Comparison of ENCODE assay signal across 17 cellular contexts in genomic region chr18:26745288-26745975, GRCh38.
DNase-seq lines count a peak whose midpoint lies in the region; ATAC-seq, FAIRE-seq and TF ChIP-seq lines count a peak whose summit lies in the region.
"Had no signal": no experiment of that assay in that cellular context is flagged by ENCODE, and none has a peak within 500 bp of the region (broad histone marks: within the 10 kb centered on the region; RNA-seq: fewer than 3 reads in every experiment).

No MANE protein-coding gene starts in this region.

- no peaks in the 10 kb centered on the region for H3K9me3 Mint-ChIP-seq in activated naive CD8-positive, alpha-beta T cell treated with anti-CD3 and anti-CD28 coated beads for 36 hours

- H3K14ac ChIP-seq in H1 (ENCODE audit: insufficient read length) (no peak overlapping the region), neuronal stem cell (ENCODE audit: low read length) (no peak overlapping the region)

- DNase-seq in DMS53 (lab: John Stamatoyannopoulos, UW) = peak; percentile 79
- peak; percentile 77 for DNase-seq in NCI-H2196 (lab: John Stamatoyannopoulos, UW; ENCODE audit: unreplicated experiment)
- DNase-seq in H1 (ENCODE audit: low read depth in 1 of 2, low spot score in 2 of 2) = no peak
- DNase-seq in neuronal stem cell (ENCODE audit: low spot score) = no peak
- no peak for DNase-seq in kidney glomerular epithelial cell (lab: John Stamatoyannopoulos, UW)
- DNase-seq in lower leg skin (ENCODE audit: low spot score in 2 of 2) = no peak
- no peak for DNase-seq in activated naive CD8-positive, alpha-beta T cell treated with anti-CD3 and anti-CD28 coated beads for 36 hours
- DNase-seq: activated gamma-delta T cell treated with Interleukin-2 at 50 U/mL for 16 hours, hypothalamus, posterior cingulate gyrus, small intestine, tibial artery had no signal

- H3K79me1 ChIP-seq in H1 (ENCODE audit: low read depth, low read length) (no peaks in the 10 kb centered on the region), neuronal stem cell (ENCODE audit: low read depth, low read length) (no peaks in the 10 kb centered on the region)

- H2AK5ac ChIP-seq in H1 (ENCODE audit: low read depth, low read length) (no peak overlapping the region), neuronal stem cell (ENCODE audit: low read depth, low read length) (no peak overlapping the region)

- H3K23ac ChIP-seq in H1 (ENCODE audit: insufficient read length) = no peak overlapping the region
- no peak overlapping the region for H3K23ac ChIP-seq in neuronal stem cell (ENCODE audit: low read depth, low read length, poor library complexity)

- CTCF ChIA-PET in H1 (lab: Charles Lee; ENCODE audit: partially characterized antibody) = interaction anchor here (0.6 to 1.5 kb wide), 3 partner anchors 26 to 362 kb away, joined by 3 read pairs; no protein-coding TSS in a partner anchor

- no peak overlapping the region for H3K27ac ChIP-seq in H1 (ENCODE audit: low read depth, low read length)
- no peak overlapping the region for H3K27ac ChIP-seq in neuronal stem cell (replicated peaks; ENCODE audit: low read length)
- H3K27ac ChIP-seq: tibial artery had no signal

- H3K4me1 ChIP-seq in H1 (replicated peaks in 1 of 4; ENCODE audit: control insufficient read depth in 3 of 4, insufficient read depth in 4 of 4, low read length in 3 of 4) = peaks cover 0 to 4% (median under 1%) of the 10 kb centered on the region in 4 experiments; a peak in 3 of 7 replicates
- H3K4me1 ChIP-seq in neuronal stem cell (ENCODE audit: control insufficient read depth in 2 of 2, insufficient read depth in 1 of 2, low read depth in 1 of 2, low read length in 2 of 2) = peaks cover 10 to 15% of the 10 kb centered on the region in 2 donors
- H3K4me1 ChIP-seq: tibial artery had no signal

- H3K36me3 Mint-ChIP-seq in activated naive CD8-positive, alpha-beta T cell treated with anti-CD3 and anti-CD28 coated beads for 36 hours = no peaks in the 10 kb centered on the region

- H3K18ac ChIP-seq in H1 (ENCODE audit: extremely low read depth, low read length) (no peak overlapping the region), neuronal stem cell (ENCODE audit: low read length) (peak overlapping the region; percentile 62)

- H3K36me3 ChIP-seq in H1 (ENCODE audit: control insufficient read depth in 2 of 4, insufficient read depth in 4 of 4, low read length in 3 of 4) (no peaks in the 10 kb centered on the region), neuronal stem cell (replicated peaks in 1 of 2; ENCODE audit: control insufficient read depth in 2 of 2, insufficient read depth in 2 of 2, low read length in 2 of 2) (no peaks in the 10 kb centered on the region)
- H3K36me3 ChIP-seq: tibial artery had no signal

- 90% methylated on average over 4 of the region's 4 CpGs; no CpG with 5 or more reads in 1 of the 2 experiments for WGBS in H1 (ENCODE audit: extremely low coverage in 1 of 2, insufficient coverage in 1 of 2, insufficient read length in 1 of 2, insufficient replicate concordance in 2 of 2, low coverage in 1 of 2, low lambda C conversion rate in 2 of 2, missing lambda C conversion rate in 1 of 2), 2 experiments
- WGBS in neuronal stem cell (ENCODE audit: extremely low coverage in 2 of 2, insufficient read length in 2 of 2, insufficient replicate concordance in 1 of 2), 2 donors = no CpG with 5 or more reads among the region's 4 CpGs
- WGBS in lower leg skin, 2 donors = 58 to 67% methylated on average over 4 of the region's 4 CpGs

- TF ChIP-seq POLR2A in H1 (IDR thresholded peaks at IDR 0.05; ENCODE audit: control extremely low read depth in 1 of 2, low read depth in 2 of 2, low read length in 2 of 2) (no peak), lower leg skin (IDR thresholded peaks at IDR 0.05) (no peak)

- no peak overlapping the region for H3K4me3 Mint-ChIP-seq in activated naive CD8-positive, alpha-beta T cell treated with anti-CD3 and anti-CD28 coated beads for 36 hours
- H3K4me3 Mint-ChIP-seq: B cell had no signal

- H3K9ac ChIP-seq in H1 (replicated peaks in 1 of 4; ENCODE audit: extremely low read depth in 1 of 4, low read depth in 3 of 4, low read length in 3 of 4) = no peak overlapping the region
- H3K9ac ChIP-seq in neuronal stem cell (ENCODE audit: low read depth, low read length, poor library complexity) = no peak overlapping the region

- POLR2A ChIA-PET in H1 (lab: Charles Lee; ENCODE audit: partially characterized antibody) = no interaction called here

- H2AFZ ChIP-seq in H1 (ENCODE audit: low read length) (peak overlapping the region; percentile 75), neuronal stem cell (ENCODE audit: low read length) (peak overlapping the region; percentile 73)

- H3K9me3 ChIP-seq in H1 (ENCODE audit: insufficient read depth in 2 of 2, low read depth in 1 of 2, low read length in 1 of 2) (no peaks in the 10 kb centered on the region), neuronal stem cell (replicated peaks in 1 of 2; ENCODE audit: control insufficient read depth in 2 of 2, insufficient read depth in 1 of 2, low read depth in 1 of 2, low read length in 2 of 2) (no peaks in the 10 kb centered on the region)
- H3K9me3 ChIP-seq: tibial artery had no signal

- peak overlapping the region in 1 of 2 experiments; percentile 14; a peak in 1 of 4 replicates for H3K4me2 ChIP-seq in H1 (ENCODE audit: insufficient read depth in 1 of 2, low read depth in 2 of 2, low read length in 2 of 2)
- H3K4me2 ChIP-seq in neuronal stem cell (ENCODE audit: insufficient read depth, low read length, poor library complexity, severe bottlenecking) = no peak overlapping the region

- H3K4ac ChIP-seq in H1 (replicated peaks; ENCODE audit: insufficient read length, low read depth, low read length) = no peak overlapping the region
- no peak overlapping the region for H3K4ac ChIP-seq in neuronal stem cell (ENCODE audit: low read length)

- H4K91ac ChIP-seq in H1 (replicated peaks; ENCODE audit: insufficient read length, low read length) (no peak overlapping the region), neuronal stem cell (ENCODE audit: low read depth, low read length, poor library complexity) (no peak overlapping the region)

- H3K27ac Mint-ChIP-seq in activated naive CD8-positive, alpha-beta T cell treated with anti-CD3 and anti-CD28 coated beads for 36 hours = no peak overlapping the region
- H3K27ac Mint-ChIP-seq: B cell had no signal

- H3K79me2 ChIP-seq in H1 (ENCODE audit: control insufficient read depth in 1 of 2, insufficient read depth in 2 of 2, low read length in 2 of 2) = no peaks in the 10 kb centered on the region

- no peak for FAIRE-seq in H1 (lab: Jason Lieb, UNC)
- FAIRE-seq: astrocyte, colon, endometrium, small intestine had no signal

- no peak overlapping the region for H2BK20ac ChIP-seq in H1 (ENCODE audit: low read length)

- H3K27me3 ChIP-seq in H1 (replicated peaks in 1 of 4; ENCODE audit: control insufficient read depth in 3 of 4, extremely low read depth in 1 of 4, insufficient read depth in 3 of 4, low read length in 3 of 4) = no peaks in the 10 kb centered on the region
- no peaks in the 10 kb centered on the region for H3K27me3 ChIP-seq in neuronal stem cell (ENCODE audit: control insufficient read depth in 3 of 3, insufficient read depth in 3 of 3, low read depth in 1 of 3, low read length in 3 of 3)
- H3K27me3 ChIP-seq: tibial artery had no signal

- H3K56ac ChIP-seq in H1 (replicated peaks; ENCODE audit: insufficient read length, low read depth, low read length) = no peak overlapping the region

- TF ChIP-seq EP300 in H1 (IDR thresholded peaks at IDR 0.05; ENCODE audit: borderline replicate concordance in 1 of 2, low read depth in 2 of 2, low read length in 2 of 2) = no peak

- H3K27me3 Mint-ChIP-seq in activated naive CD8-positive, alpha-beta T cell treated with anti-CD3 and anti-CD28 coated beads for 36 hours = no peaks in the 10 kb centered on the region
- H3K27me3 Mint-ChIP-seq: B cell had no signal

- no peak overlapping the region for H2BK15ac ChIP-seq in H1 (ENCODE audit: low read length)
- no peak overlapping the region for H2BK15ac ChIP-seq in neuronal stem cell (ENCODE audit: low read length)

- no peak for TF ChIP-seq CTCF in H1 (IDR thresholded peaks at IDR 0.05; ENCODE audit: control extremely low read depth in 1 of 3, insufficient read depth in 1 of 3, low read depth in 1 of 3, low read length in 3 of 3)
- TF ChIP-seq CTCF in lower leg skin (IDR thresholded peaks at IDR 0.05) = no peak

- intact Hi-C loops in lower leg skin (cut with DNase I; ENCODE audit: low total_unique reads) = no loop called here

- no peak overlapping the region for H3K4me3 ChIP-seq in H1 (ENCODE audit: extremely low read depth in 1 of 4, insufficient read depth in 2 of 4, low read depth in 3 of 4, low read length in 4 of 4)
- peak overlapping the region in 1 of 2 donors; percentile 52 for H3K4me3 ChIP-seq in neuronal stem cell (ENCODE audit: low read length in 2 of 2)
- no peak overlapping the region for H3K4me3 ChIP-seq in lower leg skin (ENCODE audit: low read depth, poor library complexity, severe bottlenecking)
- H3K4me3 ChIP-seq: tibial artery had no signal

- H2BK5ac ChIP-seq in H1 (ENCODE audit: low read depth, low read length) (no peak overlapping the region), neuronal stem cell (ENCODE audit: low read length) (no peak overlapping the region)

- no peak overlapping the region for H2BK120ac ChIP-seq in H1 (replicated peaks; ENCODE audit: low read depth, low read length)
- H2BK120ac ChIP-seq in neuronal stem cell (ENCODE audit: low read depth, low read length) = no peak overlapping the region

- H4K20me1 ChIP-seq in H1 (replicated peaks in 1 of 2; ENCODE audit: control insufficient read depth in 1 of 2, insufficient read depth in 2 of 2, low read length in 2 of 2) = no peaks in the 10 kb centered on the region

- H4K5ac ChIP-seq in H1 (ENCODE audit: insufficient read length, low read depth, low read length) = no peak overlapping the region

- H3K4me1 Mint-ChIP-seq in activated naive CD8-positive, alpha-beta T cell treated with anti-CD3 and anti-CD28 coated beads for 36 hours = no peaks in the 10 kb centered on the region
- H3K4me1 Mint-ChIP-seq: B cell had no signal

- H4K8ac ChIP-seq in H1 (ENCODE audit: extremely low read depth, insufficient read depth, low read length) = no peak overlapping the region
- peak overlapping the region; percentile 7 for H4K8ac ChIP-seq in neuronal stem cell (ENCODE audit: low read depth, low read length)

- ATAC-seq in HG03457 (IDR thresholded peaks at IDR 0.05; ENCODE audit: unreplicated experiment) = no peak

- no peak for TF ChIP-seq RAD21 in H1 (IDR thresholded peaks at IDR 0.05 in 1 of 2, conservative IDR thresholded peaks at IDR 0.05 in 1 of 2; ENCODE audit: low read depth in 2 of 2, low read length in 2 of 2)

- no peaks in the 10 kb centered on the region for H3K23me2 ChIP-seq in H1 (ENCODE audit: low read depth, low read length)

- H2BK12ac ChIP-seq in H1 (ENCODE audit: low read depth, low read length) = no peak overlapping the region
- no peak overlapping the region for H2BK12ac ChIP-seq in neuronal stem cell (ENCODE audit: low read length)

TF ChIP-seq in H1, 55 proteins besides CTCF, POLR2A, EP300 and RAD21 (continues in another document):
- TF ChIP-seq TEAD4 (IDR thresholded peaks at IDR 0.05; ENCODE audit: low read depth, low read length) = no peak
- TF ChIP-seq TBP (IDR thresholded peaks at IDR 0.05; ENCODE audit: low read depth, low read length) = no peak
- TF ChIP-seq TAF7 (optimal IDR thresholded peaks at IDR 0.05; ENCODE audit: borderline replicate concordance, low read depth, low read length) = no peak
- TF ChIP-seq BACH1 (IDR thresholded peaks at IDR 0.05; ENCODE audit: low read length) = no peak

Comparison
In these comparisons a context has a peak if more than half of its experiments do, and no peak if none do; other contexts are left out.
1. DNase-seq: peak in DMS53 (single experiment) and NCI-H2196 (single experiment); none in H1 (0 of 2), neuronal stem cell (single experiment), kidney glomerular epithelial cell (single experiment), lower leg skin (0 of 2) and activated naive CD8-positive, alpha-beta T cell treated with anti-CD3 and anti-CD28 coated beads for 36 hours (single experiment).